Comparison of ENCODE assay signal across 1 cellular context in the genomic region with DNA sequence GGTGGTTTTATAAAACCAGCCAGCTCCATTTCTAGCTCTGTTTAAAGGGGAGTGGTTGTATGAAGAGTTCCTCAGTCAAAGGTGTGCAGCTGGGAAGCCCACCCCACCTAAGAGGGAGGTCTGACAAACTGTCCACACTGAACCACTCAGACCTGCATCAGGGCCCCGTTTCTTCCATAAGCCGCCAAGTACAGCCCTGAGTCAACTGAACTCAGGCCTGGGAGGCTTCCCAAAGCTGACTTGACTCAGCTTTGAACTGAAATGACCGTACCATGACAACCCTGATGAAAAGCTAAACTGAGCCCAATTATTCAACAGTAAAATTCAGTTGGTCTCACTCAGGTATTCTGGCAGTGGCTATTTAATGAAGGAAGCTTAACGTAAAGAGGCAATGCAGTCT. TPM values are rescaled to one million over a fixed set of nuclear protein-coding genes. Genes with fewer than 3 reads are reported as not detected.
"Had no signal": no experiment of that assay in that cellular context is flagged by ENCODE, and none has a peak within 500 bp of the region (broad histone marks: within the 10 kb centered on the region; RNA-seq: fewer than 3 reads in every experiment).

No MANE protein-coding gene starts in this region.

RNA-seq across cellular contexts. Expression of gene CBS, which starts 26.6 kb away (rescaled TPM):
- polyA plus RNA-seq: naive thymus-derived CD4-positive, alpha-beta T cell had no signal
